8 cellular contexts compared by ENCODE assay signal in the genomic region with DNA sequence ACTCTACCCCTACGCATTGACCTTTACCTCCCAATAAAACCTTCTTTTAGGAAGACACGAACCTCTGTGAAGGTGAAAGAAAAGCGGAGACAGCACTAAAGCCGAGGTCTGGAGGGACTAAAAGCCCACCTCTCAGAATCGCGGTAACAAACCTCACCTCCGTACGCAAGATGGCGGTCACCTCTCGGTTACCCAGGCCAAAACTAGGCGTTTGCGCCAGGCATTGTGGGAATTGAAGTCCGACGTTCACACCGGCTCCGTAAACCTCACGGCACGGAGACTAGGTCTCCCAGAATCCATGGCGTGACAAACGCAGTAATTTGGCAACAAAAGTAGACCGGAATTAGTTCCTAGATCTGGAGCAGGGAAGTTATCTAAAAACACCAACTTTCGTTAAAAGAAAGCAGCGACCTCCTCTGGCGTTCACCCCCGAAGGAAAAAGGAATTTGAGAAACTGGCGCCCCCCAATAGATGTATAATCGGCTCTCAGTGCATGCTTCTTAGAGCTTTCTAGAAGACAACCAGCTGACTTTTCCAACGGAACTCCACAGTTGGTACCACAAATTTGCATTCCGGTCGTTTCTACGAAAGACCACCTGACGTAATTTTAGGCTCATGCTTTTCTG.
DNase-seq lines count a peak whose midpoint lies in the region; ATAC-seq and TF ChIP-seq lines count a peak whose summit lies in the region.

TSS of gene N4BP2L2 (minus strand) at position 175 of the 626 bp plus-strand sequence. CDS start 1,768 bp downstream, outside the sequence.

- peak; percentile 100 for DNase-seq in NCI-H748 (lab: John Stamatoyannopoulos, UW; ENCODE audit: unreplicated experiment)
- DNase-seq in activated CD4-positive, alpha-beta T cell treated with anti-CD3 and anti-CD28 coated beads, Interleukin-2, amount 50 U/mL, for 1 hour = peak; percentile 88
- DNase-seq in dedifferentiated amniotic fluid mesenchymal stem cell (ENCODE audit: extremely low spot score) = peak; percentile 98
- DNase-seq in left kidney (ENCODE audit: low read depth, low spot score) = peak; percentile 99
- DNase-seq in stimulated activated CD4-positive, alpha-beta T cell treated with anti-CD3 and anti-CD28 coated beads, Interleukin-2, amount 100 ng/mL, for 24 hours = peak; percentile 86 to 88

- TF ChIP-seq CTCF in C4-2B (conservative IDR thresholded peaks at IDR 0.05) = peak; percentile 30

- ATAC-seq in GM19372 (IDR thresholded peaks at IDR 0.05; ENCODE audit: low read depth, unreplicated experiment) = peak; percentile 96
- ATAC-seq in HG03558 (IDR thresholded peaks at IDR 0.05; ENCODE audit: extremely low read depth, unreplicated experiment) = peak; percentile 93

- H3K27ac ChIP-seq in C4-2B = peak within 1 kb of the TSS; percentile 85

Comparison
In these comparisons a context has a peak if more than half of its experiments do, and no peak if none do; other contexts are left out.
1. Peak in every context shown above with its lines: DNase-seq, ATAC-seq and H3K27ac ChIP-seq.